22 cellular contexts compared by ENCODE assay signal in the genomic region with DNA sequence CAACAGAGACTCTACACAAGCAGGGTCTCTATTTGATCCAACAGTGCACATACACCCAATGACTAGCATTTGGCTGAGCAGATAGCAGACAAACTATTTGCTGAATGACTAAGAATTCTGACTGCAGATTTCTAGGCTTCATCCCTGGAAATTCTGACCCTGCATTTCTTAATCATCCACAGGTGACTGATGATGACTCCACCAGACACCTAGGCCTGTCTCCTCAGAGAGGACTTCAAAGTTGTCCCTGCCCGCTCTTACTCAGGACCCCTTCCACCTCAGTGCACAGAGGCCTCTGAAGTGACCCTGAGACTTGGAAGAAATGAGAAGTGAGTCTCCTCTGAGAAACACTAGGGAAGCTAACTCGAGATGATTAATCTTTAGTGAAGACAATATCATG. TPM values are rescaled to one million over a fixed set of nuclear protein-coding genes. Genes with fewer than 3 reads are reported as not detected.
DNase-seq lines count a peak whose midpoint lies in the region; FAIRE-seq and TF ChIP-seq lines count a peak whose summit lies in the region.
"Had no signal": no experiment of that assay in that cellular context is flagged by ENCODE, and none has a peak within 500 bp of the region (broad histone marks: within the 10 kb centered on the region; RNA-seq: fewer than 3 reads in every experiment).

No MANE protein-coding gene starts in this region.

- no peak for FAIRE-seq in GM19239 (lab: Jason Lieb, UNC)

- no peak overlapping the region for H3K4me3 ChIP-seq in epithelial cell of esophagus (ENCODE audit: low read length)
- H3K4me3 ChIP-seq: HAP-1, ovary, tibial artery had no signal

- TF ChIP-seq CTCF in epithelial cell of esophagus (IDR thresholded peaks at IDR 0.05; ENCODE audit: insufficient read depth, low read depth, low read length, missing control alignments) = no peak

- peak; percentile 51 for DNase-seq in stimulated activated CD4-positive, alpha-beta T cell treated with anti-CD3 and anti-CD28 coated beads, Interleukin-1b, Interleukin-23, amount 100 ng/mL, for 48 hours
- no peak for DNase-seq in stimulated activated CD4-positive, alpha-beta T cell treated with anti-CD3 and anti-CD28 coated beads, Interleukin-2, amount 100 ng/mL, for 24 hours
- peak; percentile 50 for DNase-seq in HT1080 (ENCODE audit: low read depth)
- peak; percentile 82 for DNase-seq in epithelial cell of esophagus (ENCODE audit: low read depth)
- DNase-seq in KG1 (lab: John Stamatoyannopoulos, UW) = no peak
- no peak for DNase-seq in GM19239 (ENCODE audit: insufficient read length, low spot score)
- no peak for DNase-seq in NCI-H345 treated with DMSO at 0.1 percent for 48 hours (lab: John Stamatoyannopoulos, UW; ENCODE audit: unreplicated experiment)
- DNase-seq: activated CD4-positive, alpha-beta T cell treated with anti-CD3 and anti-CD28 coated beads, Interleukin-2, amount 10 ng/mL, durations not matched to agents 7 days and 5 days; activated CD8-positive, alpha-beta memory T cell treated with anti-CD3 and anti-CD28 coated beads, Interleukin-2, amount 50 U/mL, for 48 hours; activated naive CD4-positive, alpha-beta T cell treated with anti-CD3 and anti-CD28 coated beads, Interleukin-2, amount 50 U/mL, for 16 hours; AML-193; cerebellar nuclear complex; effector memory CD4-positive, alpha-beta T cell; natural killer cell; NCI-H1105 treated with DMSO at 0.1 percent for 48 hours; NCI-H2081 treated with DMSO at 0.1 percent for 48 hours; NCI-H524; ovary; RPMI8226; T1000; tibial artery had no signal

RNA-seq across cellular contexts. Expression of a gene that starts 51.3 kb away (rescaled TPM):
- 31.5 and 45.2 TPM in 2 replicates for total RNA-seq in HT1080 (2014; rRNA removed; shearing (Covaris generic))
- polyA plus RNA-seq in HT1080 (2015; cell fraction: cytosol; rRNA removed) = 84.0 and 114 TPM in 2 replicates
- polyA plus RNA-seq in HT1080 (2015; cell fraction: nucleus; rRNA removed) = 75.3 and 81.2 TPM in 2 replicates

RNA-seq across cellular contexts. Expression of a gene that starts 51.7 kb away (rescaled TPM):
- 13.1 and 14.9 TPM in 2 replicates for total RNA-seq in HT1080 (2014; rRNA removed; shearing (Covaris generic))
- 10.1 and 12.1 TPM in 2 replicates for polyA plus RNA-seq in HT1080 (2015; cell fraction: cytosol; rRNA removed)
- 5.7 and 6.3 TPM in 2 replicates for polyA plus RNA-seq in HT1080 (2015; cell fraction: nucleus; rRNA removed)

Comparison
In these comparisons a context has a peak if more than half of its experiments do, and no peak if none do; other contexts are left out.
1. DNase-seq: peak in stimulated activated CD4-positive, alpha-beta T cell treated with anti-CD3 and anti-CD28 coated beads, Interleukin-1b, Interleukin-23, amount 100 ng/mL, for 48 hours (single experiment), HT1080 (single experiment) and epithelial cell of esophagus (single experiment); none in stimulated activated CD4-positive, alpha-beta T cell treated with anti-CD3 and anti-CD28 coated beads, Interleukin-2, amount 100 ng/mL, for 24 hours (0 of 2), KG1 (single experiment), GM19239 (single experiment) and NCI-H345 treated with DMSO at 0.1 percent for 48 hours (single experiment).